Comparison of ENCODE assay signal across 5 cellular contexts in the genomic region with DNA sequence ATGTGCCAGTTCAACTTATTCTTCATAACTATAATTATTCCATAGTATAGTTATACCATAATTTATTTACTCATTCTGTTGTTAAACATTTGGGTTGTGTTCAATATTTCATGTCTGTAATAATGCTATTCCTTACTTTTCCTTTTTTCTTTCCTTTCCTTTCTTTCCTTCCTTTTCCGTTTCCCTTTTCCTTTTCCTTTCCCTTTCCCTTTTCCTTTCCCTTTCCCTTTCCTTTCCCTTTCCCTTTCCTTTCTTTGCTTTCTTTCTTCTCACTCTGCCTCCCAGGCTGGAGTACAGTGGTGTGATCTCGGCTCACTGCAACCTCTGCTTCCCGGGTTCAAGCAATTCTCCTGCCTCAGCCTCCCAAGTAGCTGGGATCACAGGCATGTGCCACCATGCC.
DNase-seq lines count a peak whose midpoint lies in the region; ATAC-seq, FAIRE-seq and TF ChIP-seq lines count a peak whose summit lies in the region.
"Not testable (repeated sequence)": the region's sequence is repeated elsewhere in the genome, so short reads cannot be mapped to it uniquely, and the experiment has no call there.

No MANE protein-coding gene starts in this region.

- TF ChIP-seq RAD21 in K562 (CRISPR knock-in tag; conservative IDR thresholded peaks at IDR 0.05 in 1 of 2, IDR thresholded peaks at IDR 0.05 in 1 of 2), result not testable (repeated sequence)

- not testable (repeated sequence) for H3K9me3 ChIP-seq in A673 (ENCODE audit: low read depth, low read length, poor library complexity, severe bottlenecking); K562 (replicated peaks; ENCODE audit: control insufficient read depth, insufficient read depth, low read depth, low read length)

- H3K4me2 ChIP-seq in K562 (ENCODE audit: insufficient read depth, low read length), result not testable (repeated sequence)

- intact Hi-C loops in A673 (cut with micrococcal nuclease; ENCODE audit: unreplicated experiment); activated CD4-positive, alpha-beta memory T cell treated with anti-CD3 and anti-CD28 coated beads for 36 hours (cut with micrococcal nuclease); K562 (cut with micrococcal nuclease): not testable (repeated sequence)

- in situ Hi-C loops in K562 (cut with MboI), result not testable (repeated sequence)

- 92% methylated on average over 2 of the region's 3 CpGs for WGBS in K562 (ENCODE audit: insufficient coverage, low coverage, missing lambda C conversion rate)

- not testable (repeated sequence) for H3K36me3 Mint-ChIP-seq in activated CD4-positive, alpha-beta memory T cell treated with anti-CD3 and anti-CD28 coated beads for 36 hours; endothelial cell (ENCODE audit: low read depth, unreplicated experiment)

- H3K4me1 Mint-ChIP-seq in activated CD4-positive, alpha-beta memory T cell treated with anti-CD3 and anti-CD28 coated beads for 36 hours (ENCODE audit: low read depth); endothelial cell (ENCODE audit: unreplicated experiment): not testable (repeated sequence)

- not testable (repeated sequence) for TF ChIP-seq EP300 in K562 (IDR thresholded peaks at IDR 0.05; ENCODE audit: low read length)

- POLR2A ChIA-PET in A673 (lab: Charles Lee; ENCODE audit: low non-redundant PET); activated CD4-positive, alpha-beta memory T cell treated with anti-CD3 and anti-CD28 coated beads for 36 hours (lab: Charles Lee); K562 (lab: Yijun Ruan, JAX): not testable (repeated sequence)

- peak overlapping the region; percentile 10 for H3K27ac ChIP-seq in A673 (ENCODE audit: low read depth, low read length, poor library complexity, severe bottlenecking)
- H3K27ac ChIP-seq in K562 (ENCODE audit: extremely low read depth, low read depth, low read length), result not testable (repeated sequence)

- H3K4me1 ChIP-seq in A673 (ENCODE audit: insufficient read depth, low read length, poor library complexity, severe bottlenecking) (peaks cover 50% of the 10 kb centered on the region), K562 (replicated peaks in 1 of 2; ENCODE audit: control insufficient read depth in 2 of 2, insufficient read depth in 2 of 2, low read length in 2 of 2) (peaks cover 7 to 13% of the 10 kb centered on the region in 2 experiments; a peak in 3 of 5 replicates)

- not testable (repeated sequence) for H3K27me3 ChIP-seq in A673 (replicated peaks; ENCODE audit: insufficient read depth, low read depth, low read length, poor library complexity); K562 (ENCODE audit: control insufficient read depth in 2 of 2, insufficient read depth in 2 of 2, low read length in 2 of 2)

- not testable (repeated sequence) for H2AFZ ChIP-seq in K562 (ENCODE audit: low read depth, low read length)

- not testable (repeated sequence) for TF ChIP-seq POLR2A in K562 (conservative IDR thresholded peaks at IDR 0.05)

- not testable (repeated sequence) for ATAC-seq in K562

- CTCF ChIA-PET in A673 (lab: Charles Lee); activated CD4-positive, alpha-beta memory T cell treated with anti-CD3 and anti-CD28 coated beads for 36 hours (lab: Charles Lee); K562 (lab: Yijun Ruan, JAX; ENCODE audit: low intra/inter-chr PET ratio): not testable (repeated sequence)

- not testable (repeated sequence) for H3K27me3 Mint-ChIP-seq in activated CD4-positive, alpha-beta memory T cell treated with anti-CD3 and anti-CD28 coated beads for 36 hours; endothelial cell (ENCODE audit: unreplicated experiment)

- H3K9me3 Mint-ChIP-seq in activated CD4-positive, alpha-beta memory T cell treated with anti-CD3 and anti-CD28 coated beads for 36 hours; endothelial cell (ENCODE audit: unreplicated experiment): not testable (repeated sequence)

- peak overlapping the region; percentile 18 for H3K27ac Mint-ChIP-seq in activated CD4-positive, alpha-beta memory T cell treated with anti-CD3 and anti-CD28 coated beads for 36 hours
- peak overlapping the region; percentile 74 for H3K27ac Mint-ChIP-seq in endothelial cell (ENCODE audit: unreplicated experiment)

- H3K4me3 Mint-ChIP-seq in activated CD4-positive, alpha-beta memory T cell treated with anti-CD3 and anti-CD28 coated beads for 36 hours; endothelial cell (ENCODE audit: unreplicated experiment): not testable (repeated sequence)

- H3K36me3 ChIP-seq in A673 (ENCODE audit: insufficient read depth, low read length, poor library complexity, severe bottlenecking); K562 (ENCODE audit: control insufficient read depth, insufficient read depth, low read length): not testable (repeated sequence)

- TF ChIP-seq CTCF in A673 (conservative IDR thresholded peaks at IDR 0.05; ENCODE audit: low read depth, low read length); K562 (IDR thresholded peaks at IDR 0.05 in 2 of 3, conservative IDR thresholded peaks at IDR 0.05 in 1 of 3; ENCODE audit: insufficient read depth in 2 of 3, low read depth in 1 of 3, low read length in 3 of 3); endothelial cell (IDR thresholded peaks at IDR 0.05; ENCODE audit: unreplicated experiment): not testable (repeated sequence)

- H3K9ac ChIP-seq in K562 (ENCODE audit: insufficient read depth in 1 of 2, low read depth in 2 of 2, low read length in 2 of 2), result not testable (repeated sequence)

- H3K9me1 ChIP-seq in K562 (ENCODE audit: control insufficient read depth, insufficient read depth, low read length), result not testable (repeated sequence)

- not testable (repeated sequence) for BruUV-seq in A673 (replicated peaks; lab: Mats Ljungman, UMichigan); K562 (replicated peaks; lab: Mats Ljungman, UMichigan)

- not testable (repeated sequence) for H3K79me2 ChIP-seq in K562 (ENCODE audit: control insufficient read depth, insufficient read depth, low read length)

- FAIRE-seq in G401.6 (lab: Jason Lieb, UNC), result peak; percentile 40
- not testable (repeated sequence) for FAIRE-seq in K562 (lab: Jason Lieb, UNC)

- not testable (repeated sequence) for H4K20me1 ChIP-seq in K562 (replicated peaks; ENCODE audit: control insufficient read depth, insufficient read depth, low read length)

- H3K4me3 ChIP-seq in A673 (ENCODE audit: low read depth, low read length, poor library complexity, severe bottlenecking); K562: not testable (repeated sequence)

- DNase-seq in A673 (ENCODE audit: low spot score); activated CD4-positive, alpha-beta memory T cell treated with anti-CD3 and anti-CD28 coated beads for 36 hours; K562 (ENCODE audit: extremely low read depth in 1 of 4, low spot score in 3 of 4); endothelial cell (ENCODE audit: low spot score): not testable (repeated sequence)

TF ChIP-seq in K562, 482 proteins besides CTCF, POLR2A, EP300 and RAD21:
- TF ChIP-seq, protein P1, sequence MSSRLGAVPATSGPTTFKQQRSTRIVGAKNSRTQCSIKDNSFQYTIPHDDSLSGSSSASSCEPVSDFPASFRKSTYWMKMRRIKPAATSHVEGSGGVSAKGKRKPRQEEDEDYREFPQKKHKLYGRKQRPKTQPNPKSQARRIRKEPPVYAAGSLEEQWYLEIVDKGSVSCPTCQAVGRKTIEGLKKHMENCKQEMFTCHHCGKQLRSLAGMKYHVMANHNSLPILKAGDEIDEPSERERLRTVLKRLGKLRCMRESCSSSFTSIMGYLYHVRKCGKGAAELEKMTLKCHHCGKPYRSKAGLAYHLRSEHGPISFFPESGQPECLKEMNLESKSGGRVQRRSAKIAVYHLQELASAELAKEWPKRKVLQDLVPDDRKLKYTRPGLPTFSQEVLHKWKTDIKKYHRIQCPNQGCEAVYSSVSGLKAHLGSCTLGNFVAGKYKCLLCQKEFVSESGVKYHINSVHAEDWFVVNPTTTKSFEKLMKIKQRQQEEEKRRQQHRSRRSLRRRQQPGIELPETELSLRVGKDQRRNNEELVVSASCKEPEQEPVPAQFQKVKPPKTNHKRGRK (tag; IDR thresholded peaks at IDR 0.05), result peak; percentile 44; the same call in 1 of the 2 replicates
- TF ChIP-seq ELF4 (CRISPR knock-in tag; IDR thresholded peaks at IDR 0.05), result peak; percentile 54; the same call in 1 of the 2 replicates
